19 cellular contexts compared by ENCODE assay signal in the genomic region with DNA sequence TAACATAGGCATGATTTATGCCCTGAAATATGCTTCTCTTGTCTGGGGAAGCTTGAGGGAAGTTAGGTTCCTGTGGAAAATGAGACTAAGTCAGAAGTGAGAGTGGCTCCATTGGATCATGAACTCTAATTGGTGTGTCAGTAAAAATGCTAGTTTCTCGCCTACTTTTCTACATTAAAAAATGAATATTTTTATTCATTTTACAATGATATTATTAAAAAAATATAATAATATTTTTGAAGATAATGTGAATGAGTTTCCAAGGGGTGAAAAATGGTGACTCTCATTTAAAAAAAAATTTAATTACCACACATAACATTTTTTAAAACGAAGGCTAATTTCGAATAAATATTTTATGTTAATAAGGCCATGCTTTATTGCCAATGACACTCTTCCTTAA.
DNase-seq lines count a peak whose midpoint lies in the region; ATAC-seq, FAIRE-seq and TF ChIP-seq lines count a peak whose summit lies in the region.
"Had no signal": no experiment of that assay in that cellular context is flagged by ENCODE, and none has a peak within 500 bp of the region (broad histone marks: within the 10 kb centered on the region; RNA-seq: fewer than 3 reads in every experiment).

No MANE protein-coding gene starts in this region.

- no peak overlapping the region for H2AFZ ChIP-seq in ACC112 (ENCODE audit: low read length, unreplicated experiment)
- H2AFZ ChIP-seq: GM23338 had no signal

- no peaks in the 10 kb centered on the region for H3K27me3 ChIP-seq in ACC112 (ENCODE audit: insufficient read depth, low read length)
- H3K27me3 ChIP-seq: BE2C had no signal

- H3K9me3 ChIP-seq in kidney (ENCODE audit: control insufficient read depth in 1 of 2, low read length in 2 of 2): no peaks in the 10 kb centered on the region
- H3K9me3 ChIP-seq: BE2C, Caco-2 had no signal

- H3K79me2 ChIP-seq in ACC112 (ENCODE audit: control insufficient read depth, insufficient read depth, low read length, unreplicated experiment): no peaks in the 10 kb centered on the region

- H3K4me1 ChIP-seq in ACC112 (ENCODE audit: control insufficient read depth, insufficient read depth, low read length, unreplicated experiment) (peaks cover 29% of the 10 kb centered on the region), kidney (ENCODE audit: control insufficient read depth in 1 of 2, insufficient read depth in 1 of 2, low read depth in 1 of 2, low read length in 2 of 2) (no peaks in the 10 kb centered on the region)
- H3K4me1 ChIP-seq: Caco-2 had no signal

- no peak overlapping the region for H3K9ac ChIP-seq in kidney (ENCODE audit: low read length in 2 of 2)

- DNase-seq in choroid plexus epithelial cell (ENCODE audit: low read depth): peak; percentile 8
- DNase-seq in kidney: no peak
- no peak for DNase-seq in cortex of kidney (lab: John Stamatoyannopoulos, UW)
- DNase-seq in DMS 273 treated with DMSO at 0.1 percent for 48 hours (lab: John Stamatoyannopoulos, UW): no peak
- DNase-seq: BE2C; C1 segment of cervical spinal cord; Caco-2; CD4-positive, CD25-positive, alpha-beta regulatory T cell; DMS153; DMS79; GF-D8; HFFc6 had no signal

- H3K4me3 ChIP-seq in ACC112 (ENCODE audit: low read depth, low read length) (peak overlapping the region; percentile 35; the same call in 1 of the 2 replicates), choroid plexus epithelial cell (ENCODE audit: low read depth, low read length) (no peak overlapping the region), kidney (ENCODE audit: low read length in 2 of 2) (no peak overlapping the region)
- H3K4me3 ChIP-seq: GM23338 had no signal

- peak; percentile 17 for FAIRE-seq in TTC549 (lab: Jason Lieb, UNC)
- FAIRE-seq in kidney (lab: Jason Lieb, UNC): peak; percentile 66

- TF ChIP-seq CTCF in choroid plexus epithelial cell (conservative IDR thresholded peaks at IDR 0.05; ENCODE audit: low read depth, low read length) (no peak), kidney (IDR thresholded peaks at IDR 0.05; ENCODE audit: borderline replicate concordance, extremely low read depth, insufficient read depth) (no peak)

- ATAC-seq in GM18870 (IDR thresholded peaks at IDR 0.05; ENCODE audit: unreplicated experiment): no peak
- ATAC-seq: GM23338, HCT116 had no signal

- H3K27ac ChIP-seq in ACC112 (ENCODE audit: low read depth, low read length) (no peak overlapping the region), kidney (ENCODE audit: low read depth in 2 of 2, low read length in 2 of 2) (no peak overlapping the region)
- H3K27ac ChIP-seq: 22Rv1, HL-60 had no signal

- H3K36me3 ChIP-seq in ACC112 (ENCODE audit: insufficient read depth, low read length): no peaks in the 10 kb centered on the region
- H3K36me3 ChIP-seq in kidney (ENCODE audit: control insufficient read depth in 1 of 2, insufficient read depth in 2 of 2, low read length in 2 of 2): no peaks in the 10 kb centered on the region
- H3K36me3 ChIP-seq: BE2C had no signal

- intact Hi-C loops in kidney (cut with DNase I): no loop called here
